Comparison of ENCODE assay signal across 8 cellular contexts in the genomic region with DNA sequence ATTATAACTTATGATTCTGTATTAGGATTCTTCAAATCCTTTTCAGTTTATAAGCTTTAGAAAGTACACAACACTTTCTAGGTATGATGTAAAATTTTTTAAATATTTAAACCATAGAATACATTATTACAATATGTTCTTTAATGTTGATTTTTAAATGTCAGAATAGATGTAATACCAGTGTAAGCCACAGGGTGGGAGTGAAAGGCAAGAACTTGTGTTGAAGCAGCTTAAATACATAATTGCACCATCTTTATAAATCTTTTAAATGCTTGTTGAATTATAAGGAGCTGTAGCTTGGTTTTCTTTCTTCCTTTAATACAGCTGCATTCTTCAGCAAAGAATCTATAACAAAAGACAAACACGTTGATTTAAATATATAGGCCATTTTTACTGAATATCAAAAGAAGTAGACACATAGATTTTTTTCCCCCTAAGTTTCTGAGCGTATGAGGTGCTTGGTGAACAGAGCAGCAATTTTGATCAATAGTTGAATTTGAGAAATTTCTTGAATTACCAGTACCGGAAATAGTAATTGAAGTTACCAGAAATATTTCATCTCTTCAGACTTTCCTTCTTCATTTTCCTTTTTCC.
DNase-seq lines count a peak whose midpoint lies in the region; ATAC-seq and TF ChIP-seq lines count a peak whose summit lies in the region.

No MANE protein-coding gene starts in this region.

- no peak overlapping the region for H3K4me3 ChIP-seq in cardiac muscle cell

- no peaks in the 10 kb centered on the region for H3K4me1 ChIP-seq in cardiac muscle cell (ENCODE audit: low read depth)

- DNase-seq in cardiac muscle cell (ENCODE audit: low read depth in 1 of 2, low spot score in 1 of 2) (peak; percentile 43 to 68), left ventricle myocardium superior (no peak), NCI-H82 (lab: John Stamatoyannopoulos, UW) (peak; percentile 46), dermis blood vessel endothelial cell (peak; percentile 76), nephron progenitor cell (no peak), nucleus accumbens (lab: John Stamatoyannopoulos, UW) (no peak), mucosa of gallbladder (ENCODE audit: low spot score) (no peak)

- no peak for ATAC-seq in left ventricle myocardium superior
- ATAC-seq in HG02759 (IDR thresholded peaks at IDR 0.05; ENCODE audit: unreplicated experiment) = peak; percentile 40

- H3K27ac ChIP-seq in cardiac muscle cell = no peak overlapping the region

- H3K27ac Mint-ChIP-seq in nephron progenitor cell = no peak overlapping the region

- H3K4me1 Mint-ChIP-seq in nephron progenitor cell = no peaks in the 10 kb centered on the region

- no peaks in the 10 kb centered on the region for H3K9me3 Mint-ChIP-seq in nephron progenitor cell

- no peaks in the 10 kb centered on the region for H3K9me3 ChIP-seq in cardiac muscle cell (ENCODE audit: low read depth)

- peaks cover 13% of the 10 kb centered on the region for H3K36me3 ChIP-seq in cardiac muscle cell

- peaks cover 25% of the 10 kb centered on the region for H3K36me3 Mint-ChIP-seq in nephron progenitor cell (ENCODE audit: low read depth)

- H3K27me3 Mint-ChIP-seq in nephron progenitor cell (ENCODE audit: low read depth, poor library complexity) = no peaks in the 10 kb centered on the region

- no peak overlapping the region for H3K4me3 Mint-ChIP-seq in nephron progenitor cell

- TF ChIP-seq CTCF in cardiac muscle cell (IDR thresholded peaks at IDR 0.05; ENCODE audit: low read depth, low read length) (peak; percentile 57), nephron progenitor cell (IDR thresholded peaks at IDR 0.05) (peak; percentile 76)

- no peaks in the 10 kb centered on the region for H3K27me3 ChIP-seq in cardiac muscle cell

- intact Hi-C loops in left ventricle myocardium superior (cut with micrococcal nuclease) = loop anchor here (5.0 kb wide), 1 partner anchor 49 kb away; no protein-coding TSS in a partner anchor

Comparison
In these comparisons a context has a peak if more than half of its experiments do, and no peak if none do; other contexts are left out.
1. DNase-seq: peak in cardiac muscle cell (2 of 2), NCI-H82 (single experiment) and dermis blood vessel endothelial cell (single experiment); none in left ventricle myocardium superior (single experiment), nephron progenitor cell (single experiment), nucleus accumbens (0 of 56) and mucosa of gallbladder (single experiment).